Comparison of ENCODE assay signal across 16 cellular contexts in genomic region chr1:24912359-24913273, GRCh38. TPM values are rescaled to one million over a fixed set of nuclear protein-coding genes. Genes with fewer than 3 reads are reported as not detected.
DNase-seq lines count a peak whose midpoint lies in the region; ATAC-seq and TF ChIP-seq lines count a peak whose summit lies in the region.
"Had no signal": no experiment of that assay in that cellular context is flagged by ENCODE, and none has a peak within 500 bp of the region (broad histone marks: within the 10 kb centered on the region; RNA-seq: fewer than 3 reads in every experiment).

No MANE protein-coding gene starts in this region.

- no peak overlapping the region for H3K4me3 ChIP-seq in SK-N-MC
- H3K4me3 ChIP-seq: mucosa of descending colon, tibial nerve had no signal

- no peak overlapping the region for H3K9ac ChIP-seq in SK-N-MC (ENCODE audit: insufficient read length)

- DNase-seq in NK-92 treated with Interleukin-12 subunit alpha and Interleukin-12 subunit beta, amount 100 ng/mL, for 24 hours (lab: John Stamatoyannopoulos, UW), result peak; percentile 29
- no peak for DNase-seq in NK-92 (lab: John Stamatoyannopoulos, UW; ENCODE audit: unreplicated experiment)
- no peak for DNase-seq in SK-N-MC (ENCODE audit: low read depth, low spot score)
- peak; percentile 2 for DNase-seq in endothelial cell (ENCODE audit: low spot score)
- DNase-seq in stimulated activated CD8-positive, alpha-beta memory T cell treated with anti-CD3 and anti-CD28 coated beads, Interleukin-4, amount 100 ng/mL, for 48 hours, result peak; percentile 56
- DNase-seq: activated CD4-positive, CD25-positive, alpha-beta regulatory T cell; cortex of kidney; DMS153; NCI-H1105 treated with DMSO at 0.1 percent for 48 hours; NCI-H526 treated with DMSO at 0.1 percent for 48 hours; SIG-M5 had no signal

- ATAC-seq in HG02884 (IDR thresholded peaks at IDR 0.05; ENCODE audit: unreplicated experiment) (no peak), GM21526 (IDR thresholded peaks at IDR 0.05; ENCODE audit: low FRiP score, unreplicated experiment) (no peak), GM21367 (IDR thresholded peaks at IDR 0.05; ENCODE audit: unreplicated experiment) (no peak)
- ATAC-seq: mucosa of descending colon had no signal

- H3K27me3 Mint-ChIP-seq in endothelial cell (ENCODE audit: unreplicated experiment), result peaks cover 7% of the 10 kb centered on the region

- H3K9me3 ChIP-seq in SK-N-MC (ENCODE audit: low read depth, low read length), result no peaks in the 10 kb centered on the region
- H3K9me3 ChIP-seq: mucosa of descending colon, tibial nerve had no signal

- no peak for TF ChIP-seq CTCF in endothelial cell (IDR thresholded peaks at IDR 0.05; ENCODE audit: unreplicated experiment)

- H3K9me3 Mint-ChIP-seq in endothelial cell (ENCODE audit: unreplicated experiment), result no peaks in the 10 kb centered on the region

- H3K36me3 ChIP-seq in SK-N-MC (ENCODE audit: insufficient read depth, low read length), result peaks cover 82% of the 10 kb centered on the region
- H3K36me3 ChIP-seq: tibial nerve had no signal

- H3K4me1 Mint-ChIP-seq in endothelial cell (ENCODE audit: unreplicated experiment), result peaks cover 22% of the 10 kb centered on the region

- H3K27ac ChIP-seq in SK-N-MC, result peak overlapping the region; percentile 19; the same call in 1 of the 2 replicates

- no peak overlapping the region for H3K4me3 Mint-ChIP-seq in endothelial cell (ENCODE audit: unreplicated experiment)

- H3K27ac Mint-ChIP-seq in endothelial cell (ENCODE audit: unreplicated experiment), result no peak overlapping the region

- peaks cover 9% of the 10 kb centered on the region for H3K36me3 Mint-ChIP-seq in endothelial cell (ENCODE audit: low read depth, unreplicated experiment)

RNA-seq across cellular contexts. Expression of gene RUNX3, which starts 17.5 kb away (rescaled TPM):
- total RNA-seq in endothelial cell (ENCODE audit: unreplicated experiment), result 1.8 TPM

Comparison
In these comparisons a context has a peak if more than half of its experiments do, and no peak if none do; other contexts are left out.
1. DNase-seq: peak in NK-92 treated with Interleukin-12 subunit alpha and Interleukin-12 subunit beta, amount 100 ng/mL, for 24 hours (single experiment), endothelial cell (single experiment) and stimulated activated CD8-positive, alpha-beta memory T cell treated with anti-CD3 and anti-CD28 coated beads, Interleukin-4, amount 100 ng/mL, for 48 hours (single experiment); none in NK-92 (single experiment) and SK-N-MC (single experiment).